Comparison of ENCODE assay signal across 19 cellular contexts in genomic region chr22:49924113-49924833, GRCh38. TPM values are rescaled to one million over a fixed set of nuclear protein-coding genes. Genes with fewer than 3 reads are reported as not detected.
A peak's percentile ranks its signal among the peaks of the same experiment; 100 is the strongest.
DNase-seq lines count a peak whose midpoint lies in the region; ATAC-seq and TF ChIP-seq lines count a peak whose summit lies in the region.
"Had no signal": no experiment of that assay in that cellular context is flagged by ENCODE, and none has a peak within 500 bp of the region (broad histone marks: within the 10 kb centered on the region; RNA-seq: fewer than 3 reads in every experiment).

No MANE protein-coding gene starts in this region.

- no peaks in the 10 kb centered on the region; the same call in 1 of the 2 replicates for H4K20me1 ChIP-seq in DOHH2 (ENCODE audit: control insufficient read depth, insufficient read depth, low read depth, low read length)

- intact Hi-C loops in naive thymus-derived CD4-positive, alpha-beta T cell (cut with micrococcal nuclease): no loop called here
- intact Hi-C loops in posterior vena cava (cut with DNase I): no loop called here

- H3K27ac Mint-ChIP-seq in T-helper 2 cell treated with Interferon-gamma antibody and Interleukin-4, amounts not matched to agents 5 μg/mL and 100 μg/mL, for 36 hours: peak overlapping the region; percentile 15
- H3K27ac Mint-ChIP-seq in activated CD8-positive, alpha-beta T cell treated with anti-CD3 and anti-CD28 coated beads, Interleukin-2, amount 10 ng/mL, durations not matched to agents 7 days and 5 days: peak overlapping the region; percentile 95
- peak overlapping the region in 6 of 9 donors; percentile 10 to 94 (median 62) for H3K27ac Mint-ChIP-seq in naive thymus-derived CD4-positive, alpha-beta T cell
- no peak overlapping the region for H3K27ac Mint-ChIP-seq in endothelial cell (ENCODE audit: unreplicated experiment)

- H3K36me3 Mint-ChIP-seq in T-helper 2 cell treated with Interferon-gamma antibody and Interleukin-4, amounts not matched to agents 5 μg/mL and 100 μg/mL, for 36 hours (ENCODE audit: low read depth): peaks cover 34% of the 10 kb centered on the region
- peaks cover 41% of the 10 kb centered on the region for H3K36me3 Mint-ChIP-seq in activated CD8-positive, alpha-beta T cell treated with anti-CD3 and anti-CD28 coated beads, Interleukin-2, amount 10 ng/mL, durations not matched to agents 7 days and 5 days (ENCODE audit: low read depth)
- peaks cover 0 to 23% (median 0%) of the 10 kb centered on the region in 5 donors for H3K36me3 Mint-ChIP-seq in naive thymus-derived CD4-positive, alpha-beta T cell
- peaks cover 28% of the 10 kb centered on the region for H3K36me3 Mint-ChIP-seq in endothelial cell (ENCODE audit: low read depth, unreplicated experiment)

- no peaks in the 10 kb centered on the region for H3K27me3 Mint-ChIP-seq in T-helper 2 cell treated with Interferon-gamma antibody and Interleukin-4, amounts not matched to agents 5 μg/mL and 100 μg/mL, for 36 hours (ENCODE audit: low read depth)
- no peaks in the 10 kb centered on the region for H3K27me3 Mint-ChIP-seq in activated CD8-positive, alpha-beta T cell treated with anti-CD3 and anti-CD28 coated beads, Interleukin-2, amount 10 ng/mL, durations not matched to agents 7 days and 5 days (ENCODE audit: low read depth)
- H3K27me3 Mint-ChIP-seq in naive thymus-derived CD4-positive, alpha-beta T cell: no peaks in the 10 kb centered on the region
- H3K27me3 Mint-ChIP-seq in endothelial cell (ENCODE audit: unreplicated experiment): peaks cover 10% of the 10 kb centered on the region

- H3K9me3 ChIP-seq in DOHH2 (ENCODE audit: control insufficient read depth, insufficient read depth, low read length): no peaks in the 10 kb centered on the region
- H3K9me3 ChIP-seq in naive thymus-derived CD4-positive, alpha-beta T cell (ENCODE audit: control insufficient read depth in 2 of 3, low read length in 3 of 3): no peaks in the 10 kb centered on the region
- H3K9me3 ChIP-seq: psoas muscle had no signal

- H3K9me2 ChIP-seq in DOHH2 (replicated peaks; ENCODE audit: control insufficient read depth, low read length): no peaks in the 10 kb centered on the region

- peaks cover 86% of the 10 kb centered on the region for H3K4me1 ChIP-seq in DOHH2 (ENCODE audit: control insufficient read depth, low read length)
- H3K4me1 ChIP-seq in naive thymus-derived CD4-positive, alpha-beta T cell (ENCODE audit: control insufficient read depth in 2 of 2, insufficient read depth in 2 of 2, low read length in 2 of 2): peaks cover 14 to 20% of the 10 kb centered on the region in 2 donors

- peak overlapping the region; percentile 99 for H3K4me2 ChIP-seq in DOHH2 (ENCODE audit: low read length)

- DNase-seq in T-helper 2 cell treated with Interferon-gamma antibody and Interleukin-4, amounts not matched to agents 5 μg/mL and 100 μg/mL, for 36 hours (ENCODE audit: low spot score): no peak
- DNase-seq in T-helper 2 cell (no peak), posterior vena cava (ENCODE audit: low spot score) (no peak), endothelial cell (ENCODE audit: low spot score) (no peak)
- DNase-seq in activated CD8-positive, alpha-beta T cell treated with anti-CD3 and anti-CD28 coated beads, Interleukin-2, amount 10 ng/mL, durations not matched to agents 7 days and 5 days: no peak
- DNase-seq in naive thymus-derived CD4-positive, alpha-beta T cell: no peak
- DNase-seq: C1 segment of cervical spinal cord; caudate nucleus; KG1; left colon; NCI-H2029 treated with DMSO at 0.1 percent for 48 hours; NCI-H446; psoas muscle; small intestine; stimulated activated CD4-positive, alpha-beta T cell treated with anti-CD3 and anti-CD28 coated beads, Interleukin-4, amount 100 ng/mL, for 24 hours; substantia nigra; SW 1271 had no signal

- H3K27me3 ChIP-seq in DOHH2 (ENCODE audit: control insufficient read depth, low read length): no peaks in the 10 kb centered on the region
- no peaks in the 10 kb centered on the region for H3K27me3 ChIP-seq in naive thymus-derived CD4-positive, alpha-beta T cell (ENCODE audit: control insufficient read depth in 2 of 2, insufficient read depth in 2 of 2, low read length in 2 of 2)

- peaks cover 67% of the 10 kb centered on the region for H3K36me3 ChIP-seq in DOHH2 (ENCODE audit: control insufficient read depth, low read length)
- H3K36me3 ChIP-seq in naive thymus-derived CD4-positive, alpha-beta T cell (ENCODE audit: control insufficient read depth in 2 of 3, insufficient read depth in 3 of 3, low read length in 3 of 3): peaks cover 0 to 17% (median 0%) of the 10 kb centered on the region in 3 experiments

- H3K9me3 Mint-ChIP-seq in T-helper 2 cell treated with Interferon-gamma antibody and Interleukin-4, amounts not matched to agents 5 μg/mL and 100 μg/mL, for 36 hours: no peaks in the 10 kb centered on the region
- no peaks in the 10 kb centered on the region for H3K9me3 Mint-ChIP-seq in activated CD8-positive, alpha-beta T cell treated with anti-CD3 and anti-CD28 coated beads, Interleukin-2, amount 10 ng/mL, durations not matched to agents 7 days and 5 days (ENCODE audit: insufficient read depth)
- peaks cover 0 to 3% (median 0%) of the 10 kb centered on the region in 11 donors for H3K9me3 Mint-ChIP-seq in naive thymus-derived CD4-positive, alpha-beta T cell
- no peaks in the 10 kb centered on the region for H3K9me3 Mint-ChIP-seq in endothelial cell (ENCODE audit: unreplicated experiment)

- ATAC-seq in activated CD8-positive, alpha-beta T cell treated with anti-CD3 and anti-CD28 coated beads, Interleukin-2, amount 10 ng/mL, durations not matched to agents 7 days and 5 days: no peak
- ATAC-seq in naive thymus-derived CD4-positive, alpha-beta T cell: no peak
- no peak for ATAC-seq in HG03045 (IDR thresholded peaks at IDR 0.05; ENCODE audit: unreplicated experiment)
- ATAC-seq: left colon, psoas muscle had no signal

- H3F3A ChIP-seq in DOHH2 (ENCODE audit: control insufficient read depth, insufficient read depth): peaks cover 36% of the 10 kb centered on the region

- POLR2A ChIA-PET in activated CD8-positive, alpha-beta T cell treated with anti-CD3 and anti-CD28 coated beads, Interleukin-2, amount 10 ng/mL, durations not matched to agents 7 days and 5 days (lab: Charles Lee): no interaction called here
- POLR2A ChIA-PET in naive thymus-derived CD4-positive, alpha-beta T cell (lab: Charles Lee): no interaction called here

- peaks cover 23% of the 10 kb centered on the region for H3K4me1 Mint-ChIP-seq in T-helper 2 cell treated with Interferon-gamma antibody and Interleukin-4, amounts not matched to agents 5 μg/mL and 100 μg/mL, for 36 hours (ENCODE audit: low read depth)
- H3K4me1 Mint-ChIP-seq in activated CD8-positive, alpha-beta T cell treated with anti-CD3 and anti-CD28 coated beads, Interleukin-2, amount 10 ng/mL, durations not matched to agents 7 days and 5 days (ENCODE audit: low read depth): peaks cover 51% of the 10 kb centered on the region
- H3K4me1 Mint-ChIP-seq in naive thymus-derived CD4-positive, alpha-beta T cell: peaks cover 20 to 39% (median 33%) of the 10 kb centered on the region in 7 donors
- peaks cover 36% of the 10 kb centered on the region for H3K4me1 Mint-ChIP-seq in endothelial cell (ENCODE audit: unreplicated experiment)

- TF ChIP-seq CTCF in DOHH2 (IDR thresholded peaks at IDR 0.05; ENCODE audit: low read depth, low read length, poor library complexity, severe bottlenecking) (no peak), endothelial cell (IDR thresholded peaks at IDR 0.05; ENCODE audit: unreplicated experiment) (no peak)

- no peak overlapping the region for H3K4me3 Mint-ChIP-seq in T-helper 2 cell treated with Interferon-gamma antibody and Interleukin-4, amounts not matched to agents 5 μg/mL and 100 μg/mL, for 36 hours
- H3K4me3 Mint-ChIP-seq in activated CD8-positive, alpha-beta T cell treated with anti-CD3 and anti-CD28 coated beads, Interleukin-2, amount 10 ng/mL, durations not matched to agents 7 days and 5 days: no peak overlapping the region
- H3K4me3 Mint-ChIP-seq in naive thymus-derived CD4-positive, alpha-beta T cell: peak overlapping the region in 4 of 10 donors; percentile 7 to 43 (median 33)
- H3K4me3 Mint-ChIP-seq in endothelial cell (ENCODE audit: unreplicated experiment): no peak overlapping the region

- H3K79me2 ChIP-seq in DOHH2 (ENCODE audit: control insufficient read depth, low read length): peaks cover 37% of the 10 kb centered on the region

- CTCF ChIA-PET in activated CD8-positive, alpha-beta T cell treated with anti-CD3 and anti-CD28 coated beads, Interleukin-2, amount 10 ng/mL, durations not matched to agents 7 days and 5 days (lab: Charles Lee): interaction anchor here (0.9 to 2.4 kb wide), 3 partner anchors 9 to 157 kb away, joined by 3 to 17 read pairs (median 3); no protein-coding TSS in a partner anchor
- CTCF ChIA-PET in naive thymus-derived CD4-positive, alpha-beta T cell (lab: Charles Lee): interaction anchor here (0.6 to 1.0 kb wide), 2 partner anchors 61 to 69 kb away, joined by 3 to 4 read pairs; no protein-coding TSS in a partner anchor

- H3K27ac ChIP-seq in DOHH2 (ENCODE audit: low read depth, low read length): peak overlapping the region; percentile 99
- H3K27ac ChIP-seq in naive thymus-derived CD4-positive, alpha-beta T cell (ENCODE audit: low read depth, low read length): peak overlapping the region; percentile 90
- H3K27ac ChIP-seq: psoas muscle had no signal

- peak overlapping the region; percentile 62 for H3K4me3 ChIP-seq in DOHH2 (ENCODE audit: low read length)
- H3K4me3 ChIP-seq in naive thymus-derived CD4-positive, alpha-beta T cell (ENCODE audit: low read length): no peak overlapping the region
- H3K4me3 ChIP-seq: psoas muscle had no signal

RNA-seq across cellular contexts. Expression of gene CRELD2, which starts 5.8 kb away (rescaled TPM):
- total RNA-seq in activated CD8-positive, alpha-beta T cell treated with anti-CD3 and anti-CD28 coated beads, Interleukin-2, amount 10 ng/mL, durations not matched to agents 7 days and 5 days: 10 to 100 TPM; 58.0 to 58.1 TPM
- 10 to 100 TPM; 19.7 to 80.9 (median 28.5) TPM for total RNA-seq in naive thymus-derived CD4-positive, alpha-beta T cell
- 10 to 100 TPM; 37.3 to 39.1 TPM for polyA plus RNA-seq in naive thymus-derived CD4-positive, alpha-beta T cell
- total RNA-seq in posterior vena cava (10 to 100 TPM; 27.5 to 45.4 TPM), endothelial cell (ENCODE audit: unreplicated experiment) (207 TPM)

RNA-seq across cellular contexts. Expression of gene ALG12, which starts 6.0 kb away (rescaled TPM):
- 10 to 100 TPM; 16.3 to 17.4 TPM for total RNA-seq in activated CD8-positive, alpha-beta T cell treated with anti-CD3 and anti-CD28 coated beads, Interleukin-2, amount 10 ng/mL, durations not matched to agents 7 days and 5 days
- total RNA-seq in naive thymus-derived CD4-positive, alpha-beta T cell: 10 to 100 TPM; 16.2 to 22.4 (median 19.5) TPM
- 10 to 100 TPM; 10.4 to 21.2 TPM for polyA plus RNA-seq in naive thymus-derived CD4-positive, alpha-beta T cell
- total RNA-seq in posterior vena cava (10 to 100 TPM in 1 of 2 donors, 1 to 10 TPM in 1; 8.9 to 11.7 TPM), endothelial cell (ENCODE audit: unreplicated experiment) (23.2 TPM)

RNA-seq across cellular contexts. Expression of gene PIM3, which starts 36.3 kb away (rescaled TPM):
- 10 to 100 TPM; 45.1 to 45.7 TPM for total RNA-seq in activated CD8-positive, alpha-beta T cell treated with anti-CD3 and anti-CD28 coated beads, Interleukin-2, amount 10 ng/mL, durations not matched to agents 7 days and 5 days
- 100 to 1,000 TPM in 2 of 5 experiments, 10 to 100 TPM in 3; 44.4 to 164 (median 78.3) TPM for total RNA-seq in naive thymus-derived CD4-positive, alpha-beta T cell
- polyA plus RNA-seq in naive thymus-derived CD4-positive, alpha-beta T cell: 10 to 100 TPM; 21.3 to 38.8 TPM
- 10 to 100 TPM; 29.9 to 37.2 TPM for total RNA-seq in posterior vena cava
- total RNA-seq in endothelial cell (ENCODE audit: unreplicated experiment): 112 TPM
